10 cellular contexts compared by ENCODE assay signal in the genomic region with DNA sequence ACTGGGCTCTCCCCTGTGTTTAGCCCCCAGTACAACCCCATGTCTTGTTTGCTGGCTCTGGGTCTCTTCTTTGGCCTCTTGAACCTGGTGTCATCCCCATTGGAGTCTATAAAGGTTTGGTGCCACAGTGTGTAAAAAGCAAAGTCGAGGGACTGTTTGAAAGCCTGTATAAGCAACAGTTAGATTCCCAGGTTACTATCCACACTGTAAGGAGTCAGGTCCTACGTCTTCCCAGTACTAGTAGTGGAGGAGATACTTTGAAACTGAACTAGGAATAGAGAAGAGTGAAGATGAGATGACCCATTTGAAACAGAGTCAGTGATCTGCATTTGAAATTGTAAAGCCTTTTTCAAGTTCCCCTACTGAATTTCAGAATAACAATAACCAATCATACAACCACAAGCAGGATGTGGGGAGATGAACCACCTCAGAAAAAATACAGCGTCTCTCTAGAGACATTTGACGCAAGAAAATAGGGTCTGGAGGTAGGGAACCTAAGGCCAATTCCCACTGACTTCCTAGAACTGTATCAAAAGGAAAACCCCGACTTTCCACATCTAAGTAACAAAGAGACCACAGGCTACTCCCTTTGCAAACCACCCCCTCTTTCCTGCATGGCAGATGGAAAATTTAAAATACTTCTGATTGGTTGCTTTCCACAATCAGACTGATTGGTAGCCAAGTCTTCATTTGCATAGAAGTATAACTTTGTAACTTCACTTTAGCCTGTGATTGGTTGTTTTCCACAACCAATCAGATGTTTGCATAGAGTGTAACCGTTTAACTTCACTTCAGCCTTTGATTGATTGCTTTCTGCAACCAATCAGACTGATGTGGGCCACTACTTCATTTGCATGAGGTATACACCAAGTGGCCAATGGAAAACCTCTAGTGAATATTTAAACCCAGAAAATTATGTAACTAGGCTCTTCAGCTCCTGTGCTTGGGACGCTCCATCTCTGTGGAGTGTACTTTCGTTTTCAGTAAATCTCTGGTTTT. TPM values are rescaled to one million over a fixed set of nuclear protein-coding genes. Genes with fewer than 3 reads are reported as not detected.
A peak's percentile ranks its signal among the peaks of the same experiment; 100 is the strongest.
DNase-seq lines count a peak whose midpoint lies in the region; ATAC-seq and TF ChIP-seq lines count a peak whose summit lies in the region.
"Had no signal": no experiment of that assay in that cellular context is flagged by ENCODE, and none has a peak within 500 bp of the region (broad histone marks: within the 10 kb centered on the region; RNA-seq: fewer than 3 reads in every experiment).

No MANE protein-coding gene starts in this region.

- H3K79me1 ChIP-seq in mesendoderm (ENCODE audit: low read length): no peaks in the 10 kb centered on the region

- peak overlapping the region; percentile 35 for H3K4me2 ChIP-seq in mammary epithelial cell (ENCODE audit: insufficient read depth, low read depth, low read length)
- no peak overlapping the region for H3K4me2 ChIP-seq in mesendoderm (ENCODE audit: low read length)

- peaks cover 2% of the 10 kb centered on the region for H3K27me3 Mint-ChIP-seq in activated CD8-positive, alpha-beta memory T cell treated with anti-CD3 and anti-CD28 coated beads, Interleukin-2, amount 10 ng/mL, durations not matched to agents 7 days and 5 days

- H2BK15ac ChIP-seq in mesendoderm (replicated peaks; ENCODE audit: low read depth): no peak overlapping the region

- H3K23ac ChIP-seq in mesendoderm (ENCODE audit: low read length): no peak overlapping the region

- H3K27ac Mint-ChIP-seq in activated CD8-positive, alpha-beta memory T cell treated with anti-CD3 and anti-CD28 coated beads, Interleukin-2, amount 10 ng/mL, durations not matched to agents 7 days and 5 days: peak overlapping the region; percentile 85

- peaks cover 8% of the 10 kb centered on the region for H3K9me3 Mint-ChIP-seq in activated CD8-positive, alpha-beta memory T cell treated with anti-CD3 and anti-CD28 coated beads, Interleukin-2, amount 10 ng/mL, durations not matched to agents 7 days and 5 days (ENCODE audit: low read depth)

- H3K18ac ChIP-seq in mesendoderm (ENCODE audit: low read length): no peak overlapping the region

- peaks cover 28% of the 10 kb centered on the region for H3K4me1 Mint-ChIP-seq in activated CD8-positive, alpha-beta memory T cell treated with anti-CD3 and anti-CD28 coated beads, Interleukin-2, amount 10 ng/mL, durations not matched to agents 7 days and 5 days

- H4K20me1 ChIP-seq in mammary epithelial cell (ENCODE audit: insufficient read depth, low read length): no peaks in the 10 kb centered on the region

- H4K8ac ChIP-seq in mesendoderm (ENCODE audit: low read depth, low read length): no peak overlapping the region

- H3K4me3 ChIP-seq in mammary epithelial cell (replicated peaks in 1 of 3; ENCODE audit: insufficient read depth in 1 of 3, low read depth in 2 of 3, low read length in 3 of 3) (no peak overlapping the region), mesendoderm (ENCODE audit: low read length) (no peak overlapping the region), sigmoid colon (no peak overlapping the region)
- H3K4me3 ChIP-seq: SJSA1 had no signal

- no peaks in the 10 kb centered on the region for H3K36me3 ChIP-seq in mammary epithelial cell (ENCODE audit: insufficient read depth, low read length)
- H3K36me3 ChIP-seq in mesendoderm (ENCODE audit: control insufficient read depth, insufficient read depth, low read length): no peaks in the 10 kb centered on the region
- no peaks in the 10 kb centered on the region for H3K36me3 ChIP-seq in sigmoid colon
- H3K36me3 ChIP-seq: SJSA1 had no signal

- H2AFZ ChIP-seq in mammary epithelial cell (ENCODE audit: low read depth, low read length): peak overlapping the region; percentile 35

- in situ Hi-C loops in mammary epithelial cell (cut with MboI; ENCODE audit: low sequenced_read_pairs in 2 of 2): no loop called here

- H3K4me1 ChIP-seq in mammary epithelial cell (ENCODE audit: insufficient read depth, low read length): peaks cover 56% of the 10 kb centered on the region
- no peaks in the 10 kb centered on the region for H3K4me1 ChIP-seq in mesendoderm (ENCODE audit: control insufficient read depth, low read depth, low read length)
- peaks cover 0 to 11% (median 2%) of the 10 kb centered on the region in 4 donors for H3K4me1 ChIP-seq in sigmoid colon

- H3K9ac ChIP-seq in mammary epithelial cell (ENCODE audit: insufficient read depth, low read length): no peak overlapping the region
- no peak overlapping the region for H3K9ac ChIP-seq in mesendoderm (ENCODE audit: low read length)

- H3K27ac ChIP-seq in mammary epithelial cell (ENCODE audit: insufficient read depth, low read depth, low read length): peak overlapping the region; percentile 25
- H3K27ac ChIP-seq in mesendoderm (ENCODE audit: low read depth, low read length): no peak overlapping the region
- no peak overlapping the region for H3K27ac ChIP-seq in sigmoid colon
- H3K27ac ChIP-seq: SJSA1 had no signal

- H3K79me2 ChIP-seq in mammary epithelial cell (ENCODE audit: insufficient read depth, low read length): no peaks in the 10 kb centered on the region
- H3K79me2 ChIP-seq in mesendoderm (ENCODE audit: control insufficient read depth, insufficient read depth, low read length): no peaks in the 10 kb centered on the region

- no peak overlapping the region for H3K4ac ChIP-seq in mesendoderm (ENCODE audit: low read depth, low read length)

- no peak for TF ChIP-seq CTCF in mammary epithelial cell (conservative IDR thresholded peaks at IDR 0.05 in 1 of 2, IDR thresholded peaks at IDR 0.05 in 1 of 2; ENCODE audit: extremely low read depth in 1 of 2, insufficient read depth in 1 of 2, low read depth in 1 of 2, low read length in 2 of 2)
- TF ChIP-seq CTCF in GM10248 (IDR thresholded peaks at IDR 0.05; ENCODE audit: control extremely low read depth, extremely low read depth, low read depth, missing control alignments): no peak
- TF ChIP-seq CTCF in sigmoid colon (IDR thresholded peaks at IDR 0.05): no peak

- DNase-seq in activated CD8-positive, alpha-beta memory T cell treated with anti-CD3 and anti-CD28 coated beads, Interleukin-2, amount 10 ng/mL, durations not matched to agents 7 days and 5 days: peak; percentile 76
- DNase-seq in activated CD8-positive, alpha-beta memory T cell treated with anti-CD3 and anti-CD28 coated beads, Interleukin-2, amount 50 U/mL, for 4 hours: no peak
- DNase-seq in T-helper 2 cell (peak in 3 of 5 experiments; percentile 13 to 89 (median 80)), mammary epithelial cell (no peak), GM10248 (ENCODE audit: extremely low spot score) (no peak), mesendoderm (no peak), sigmoid colon (no peak)
- peak; percentile 17 to 90 (median 65) for DNase-seq in stimulated activated naive CD4-positive, alpha-beta T cell (lab: John Stamatoyannopoulos, UW)
- DNase-seq: NCI-H1417 had no signal

- peak; percentile 79 for ATAC-seq in activated CD8-positive, alpha-beta memory T cell treated with anti-CD3 and anti-CD28 coated beads, Interleukin-2, amount 10 ng/mL, durations not matched to agents 7 days and 5 days

- no peak overlapping the region for H4K5ac ChIP-seq in mesendoderm (ENCODE audit: low read length)

- H2BK5ac ChIP-seq in mesendoderm (ENCODE audit: low read length): no peak overlapping the region

- H3K4me3 Mint-ChIP-seq in activated CD8-positive, alpha-beta memory T cell treated with anti-CD3 and anti-CD28 coated beads, Interleukin-2, amount 10 ng/mL, durations not matched to agents 7 days and 5 days: peak overlapping the region; percentile 47

- BruUV-seq in mammary epithelial cell (replicated peaks; lab: Mats Ljungman, UMichigan): no TSS peak

- H2BK120ac ChIP-seq in mesendoderm (ENCODE audit: low read depth, low read length): no peak overlapping the region

- H3K36me3 Mint-ChIP-seq in activated CD8-positive, alpha-beta memory T cell treated with anti-CD3 and anti-CD28 coated beads, Interleukin-2, amount 10 ng/mL, durations not matched to agents 7 days and 5 days: peaks cover 21% of the 10 kb centered on the region

- no peak for TF ChIP-seq POLR2A in sigmoid colon (IDR thresholded peaks at IDR 0.05)

- H3K56ac ChIP-seq in mesendoderm (ENCODE audit: low read length): no peak overlapping the region

- POLR2A ChIA-PET in GM10248 (lab: Yijun Ruan, JAX): no interaction called here

- no peaks in the 10 kb centered on the region for H3K9me3 ChIP-seq in mammary epithelial cell (replicated peaks; ENCODE audit: insufficient read depth, low read length)
- H3K9me3 ChIP-seq in sigmoid colon: no peaks in the 10 kb centered on the region
- H3K9me3 ChIP-seq: SJSA1 had no signal

- intact Hi-C loops in mammary epithelial cell (cut with micrococcal nuclease) (no loop called here), sigmoid colon (cut with DNase I) (loop anchor here (5.0 kb wide), 1 partner anchor 51 kb away; a partner anchor contains a TSS)

- 85% methylated on average over 8 of the region's 8 CpGs for WGBS in mammary epithelial cell (ENCODE audit: low coverage, missing lambda C conversion rate)
- WGBS in mesendoderm (ENCODE audit: extremely low coverage, insufficient coverage, low lambda C conversion rate): no CpG with 5 or more reads among the region's 8 CpGs
- 65 to 80% methylated on average over 8 of the region's 8 CpGs for WGBS in sigmoid colon, 2 donors

- no peaks in the 10 kb centered on the region for H3K27me3 ChIP-seq in mammary epithelial cell (ENCODE audit: insufficient read depth, low read length)
- no peaks in the 10 kb centered on the region for H3K27me3 ChIP-seq in mesendoderm (ENCODE audit: insufficient read depth, low read length, poor library complexity)
- no peaks in the 10 kb centered on the region for H3K27me3 ChIP-seq in sigmoid colon
- H3K27me3 ChIP-seq: SJSA1 had no signal

- dilution Hi-C loops in mammary epithelial cell (cut with HindIII; ENCODE audit: low sequenced_read_pairs): no loop called here

- CTCF ChIA-PET in activated CD8-positive, alpha-beta memory T cell treated with anti-CD3 and anti-CD28 coated beads, Interleukin-2, amount 10 ng/mL, durations not matched to agents 7 days and 5 days (lab: Charles Lee): interaction anchor here (1.0 to 1.2 kb wide), 3 partner anchors 9 to 49 kb away, joined by 3 to 4 read pairs (median 3); no protein-coding TSS in a partner anchor
- CTCF ChIA-PET in mammary epithelial cell (lab: Charles Lee; ENCODE audit: low non-redundant PET) (no interaction called here), GM10248 (lab: Yijun Ruan, JAX) (interaction anchor here (0.9 kb wide), 1 partner anchor 10 kb away, joined by 4 read pairs; no protein-coding TSS in a partner anchor)

- TF ChIP-seq EP300 in sigmoid colon (IDR thresholded peaks at IDR 0.05): no peak

- H2AK5ac ChIP-seq in mesendoderm (ENCODE audit: low read length): no peak overlapping the region

RNA-seq across cellular contexts. Expression of a gene that starts 49.9 kb away (rescaled TPM):
- total RNA-seq in activated CD8-positive, alpha-beta memory T cell treated with anti-CD3 and anti-CD28 coated beads, Interleukin-2, amount 10 ng/mL, durations not matched to agents 7 days and 5 days: 10 to 100 TPM in 1 of 2 experiments, 1 to 10 TPM in 1; 9.9 to 14.9 TPM
- total RNA-seq in mammary epithelial cell (10 to 100 TPM; 27.5 to 31.6 TPM), sigmoid colon (10 to 100 TPM; 19.4 to 28.6 (median 25.4) TPM)
- polyA plus RNA-seq in mammary epithelial cell (13.2 TPM), sigmoid colon (1 to 10 TPM; 3.2 to 4.6 (median 4.2) TPM)
- 15.8 TPM for polyA minus RNA-seq in mammary epithelial cell
- polyA plus RNA-seq in mesendoderm (2013, experiment 1 of 2): 3.7 TPM
- 3.8 TPM for polyA plus RNA-seq in mesendoderm (2013, experiment 2 of 2)

Comparison
In these comparisons a context has a peak if more than half of its experiments do, and no peak if none do; other contexts are left out.
1. DNase-seq: peak in activated CD8-positive, alpha-beta memory T cell treated with anti-CD3 and anti-CD28 coated beads, Interleukin-2, amount 10 ng/mL, durations not matched to agents 7 days and 5 days (single experiment), T-helper 2 cell (3 of 5) and stimulated activated naive CD4-positive, alpha-beta T cell (6 of 6); none in activated CD8-positive, alpha-beta memory T cell treated with anti-CD3 and anti-CD28 coated beads, Interleukin-2, amount 50 U/mL, for 4 hours (single experiment), mammary epithelial cell (single experiment), GM10248 (single experiment), mesendoderm (single experiment) and sigmoid colon (single experiment).